In the genomic region with DNA sequence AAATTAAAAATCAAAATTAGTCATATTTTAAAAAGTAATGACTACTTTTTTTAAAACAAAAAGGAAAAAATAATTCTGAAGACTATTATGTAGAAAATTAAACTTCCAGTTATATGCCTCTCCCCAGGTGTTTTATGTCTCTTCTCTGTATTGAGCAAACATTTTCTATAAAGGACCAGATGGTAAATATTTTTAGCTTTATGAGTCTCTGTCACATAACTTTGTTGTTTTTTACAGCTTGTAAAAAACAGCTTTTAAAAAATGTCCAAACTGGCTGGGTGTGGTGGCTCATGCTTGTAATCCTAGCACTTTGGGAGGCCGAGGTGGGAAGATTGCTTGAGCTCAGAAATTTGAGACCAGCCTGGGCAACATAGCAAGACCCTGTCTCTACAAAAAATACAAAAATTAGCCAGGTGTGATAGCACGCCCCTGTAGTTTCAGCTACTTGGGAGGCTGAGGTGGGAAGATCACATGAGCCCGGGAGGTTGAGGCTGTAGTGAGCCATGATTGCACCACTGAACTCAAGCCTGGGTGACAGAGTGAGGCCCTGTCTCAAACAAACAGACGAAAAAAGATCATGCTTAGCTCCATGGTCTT, we compare ENCODE assay signal across 18 cellular contexts.
"Had no signal": no experiment of that assay in that cellular context is flagged by ENCODE, and none has a peak within 500 bp of the region (broad histone marks: within the 10 kb centered on the region; RNA-seq: fewer than 3 reads in every experiment).

No MANE protein-coding gene starts in this region.

- H3K9ac ChIP-seq: parathyroid adenoma had no signal

- FAIRE-seq: colon had no signal

- H3K4me1 ChIP-seq: esophagus squamous epithelium, heart left ventricle, psoas muscle, transverse colon had no signal

- H3K27me3 ChIP-seq: esophagus squamous epithelium, heart left ventricle, stomach, transverse colon had no signal

- ATAC-seq: heart left ventricle; naive thymus-derived CD4-positive, alpha-beta T cell; psoas muscle; sciatic nerve had no signal

- H3K4me3 ChIP-seq: esophagus squamous epithelium, heart left ventricle, psoas muscle, stomach, thoracic aorta, transverse colon had no signal

- H3K9me3 ChIP-seq: esophagus squamous epithelium, heart left ventricle, psoas muscle, stomach, thoracic aorta, transverse colon had no signal

- DNase-seq: esophagus squamous epithelium; foreskin melanocyte; heart left ventricle; hippocampal formation; mesendoderm; naive thymus-derived CD4-positive, alpha-beta T cell; nephron progenitor cell; psoas muscle; retina; stimulated activated CD4-positive, alpha-beta T cell treated with anti-CD3 and anti-CD28 coated beads, Interleukin-2, amount 100 ng/mL, for 24 hours; stimulated activated naive CD4-positive, alpha-beta T cell; stomach; substantia nigra; transverse colon had no signal

- H2AFZ ChIP-seq: parathyroid adenoma had no signal

- H3K27ac ChIP-seq: esophagus squamous epithelium, heart left ventricle, parathyroid adenoma, psoas muscle, stomach, thoracic aorta had no signal
